In the genomic region with DNA sequence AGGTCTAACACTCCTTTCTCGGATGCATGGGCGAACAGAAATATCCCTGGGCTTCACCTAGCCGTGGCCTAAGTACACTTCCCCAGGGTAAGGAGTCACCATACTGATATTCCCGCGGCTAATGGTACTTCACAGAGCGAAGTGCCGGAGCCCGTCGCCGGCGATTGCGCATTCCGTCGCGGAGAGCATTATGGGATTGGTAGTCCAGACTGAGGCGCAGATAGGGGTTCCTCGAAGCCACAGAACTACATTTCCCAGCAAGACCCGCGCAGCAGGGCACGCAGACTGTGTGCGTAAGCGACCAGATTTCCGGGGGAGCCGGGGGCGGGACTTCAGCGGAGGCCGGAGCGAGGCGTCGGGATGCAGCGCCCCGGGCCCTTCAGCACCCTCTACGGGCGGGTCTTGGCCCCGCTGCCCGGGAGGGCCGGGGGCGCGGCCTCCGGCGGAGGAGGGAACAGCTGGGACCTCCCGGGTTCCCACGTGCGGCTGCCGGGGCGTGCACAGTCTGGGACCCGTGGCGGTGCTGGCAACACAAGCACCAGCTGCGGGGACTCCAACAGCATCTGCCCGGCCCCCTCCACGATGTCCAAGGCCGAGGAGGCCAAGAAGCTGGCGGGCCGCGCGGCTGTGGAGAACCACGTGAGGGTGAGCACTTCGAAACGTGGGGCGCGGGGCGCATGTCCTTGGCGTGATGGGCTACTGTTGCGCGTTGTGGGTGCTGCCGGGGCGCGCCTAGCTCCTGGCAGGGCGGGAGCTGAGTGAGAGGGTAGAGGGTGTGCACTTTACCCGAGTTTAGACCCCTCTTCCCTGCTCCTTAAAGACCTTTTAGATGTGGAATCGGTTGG, we compare ENCODE assay signal across 1 cellular context.
TF ChIP-seq lines count a peak whose summit lies in the region.

Gene RPIA (plus strand): TSS at position 335 of the 845 bp plus-strand sequence. CDS start 26 bp downstream, at position 361.

TF ChIP-seq in A549, 52 proteins besides CTCF, POLR2A, EP300 and RAD21 (continued from another document):
- TF ChIP-seq CHD2 (IDR thresholded peaks at IDR 0.05; ENCODE audit: low read length, partially characterized antibody) (peak; percentile 66), CEBPB (IDR thresholded peaks at IDR 0.05) (peak; percentile 59 to 90; a peak in 3 of 4 replicates), REST (IDR thresholded peaks at IDR 0.05) (peak; percentile 48), CHD4 (IDR thresholded peaks at IDR 0.05; ENCODE audit: borderline replicate concordance) (no peak), FOSL2 (IDR thresholded peaks at IDR 0.05) (no peak), FOSL2 (CRISPR knock-in tag; IDR thresholded peaks at IDR 0.05) (0 out of 2 replicates have a peak, but pooled peaks have one; percentile 2), USF2 (IDR thresholded peaks at IDR 0.05) (peak; percentile 80), RCOR1 (IDR thresholded peaks at IDR 0.05; ENCODE audit: low read depth, low read length) (no peak), NFE2L2 (conservative IDR thresholded peaks at IDR 0.05; ENCODE audit: low read length) (no peak), NPAS2 (CRISPR knock-in tag; IDR thresholded peaks at IDR 0.05; ENCODE audit: borderline replicate concordance) (peak; percentile 54; the same call in 1 of the 2 replicates), E2F6 (IDR thresholded peaks at IDR 0.05; ENCODE audit: borderline replicate concordance, low read depth) (peak; percentile 96), PHF8 (IDR thresholded peaks at IDR 0.05; ENCODE audit: borderline replicate concordance, low read depth) (peak; percentile 79; the same call in 1 of the 2 replicates), CBX2 (IDR thresholded peaks at IDR 0.05; ENCODE audit: borderline replicate concordance, low read depth) (no peak), EHMT2 (IDR thresholded peaks at IDR 0.05; ENCODE audit: low read depth) (no peak)
- TF ChIP-seq, protein P1, sequence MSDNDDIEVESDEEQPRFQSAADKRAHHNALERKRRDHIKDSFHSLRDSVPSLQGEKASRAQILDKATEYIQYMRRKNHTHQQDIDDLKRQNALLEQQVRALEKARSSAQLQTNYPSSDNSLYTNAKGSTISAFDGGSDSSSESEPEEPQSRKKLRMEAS (IDR thresholded peaks at IDR 0.05) = peak; percentile 98
- TF ChIP-seq, protein P2, sequence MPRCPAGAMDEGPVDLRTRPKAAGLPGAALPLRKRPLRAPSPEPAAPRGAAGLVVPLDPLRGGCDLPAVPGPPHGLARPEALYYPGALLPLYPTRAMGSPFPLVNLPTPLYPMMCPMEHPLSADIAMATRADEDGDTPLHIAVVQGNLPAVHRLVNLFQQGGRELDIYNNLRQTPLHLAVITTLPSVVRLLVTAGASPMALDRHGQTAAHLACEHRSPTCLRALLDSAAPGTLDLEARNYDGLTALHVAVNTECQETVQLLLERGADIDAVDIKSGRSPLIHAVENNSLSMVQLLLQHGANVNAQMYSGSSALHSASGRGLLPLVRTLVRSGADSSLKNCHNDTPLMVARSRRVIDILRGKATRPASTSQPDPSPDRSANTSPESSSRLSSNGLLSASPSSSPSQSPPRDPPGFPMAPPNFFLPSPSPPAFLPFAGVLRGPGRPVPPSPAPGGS (IDR thresholded peaks at IDR 0.05) = peak; percentile 79; the same call in 2 of the 3 replicates
